ENCODE assay signal across 12 cellular contexts in the genomic region with DNA sequence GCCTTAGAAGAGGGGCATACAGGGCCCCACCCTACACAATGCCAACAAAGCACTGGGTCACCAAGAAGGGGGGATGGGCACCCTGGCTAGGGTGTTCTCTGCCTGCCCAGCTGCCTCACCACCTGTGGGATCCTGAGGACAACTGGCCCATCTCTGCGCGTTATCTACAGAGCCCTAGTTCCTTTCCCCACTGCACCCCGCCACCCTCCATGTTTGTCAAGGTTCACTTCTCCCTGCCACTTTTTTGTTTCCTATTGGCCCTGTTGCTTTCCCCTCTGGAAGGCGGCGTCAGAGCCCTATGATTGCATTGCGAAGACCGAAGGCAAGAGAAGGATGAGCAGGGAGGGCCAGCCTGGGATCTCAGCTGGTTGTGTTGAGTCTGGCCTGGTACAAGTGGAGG. TPM values are rescaled to one million over a fixed set of nuclear protein-coding genes. Genes with fewer than 3 reads are reported as not detected.
DNase-seq lines count a peak whose midpoint lies in the region; ATAC-seq and TF ChIP-seq lines count a peak whose summit lies in the region.
"Had no signal": no experiment of that assay in that cellular context is flagged by ENCODE, and none has a peak within 500 bp of the region (broad histone marks: within the 10 kb centered on the region; RNA-seq: fewer than 3 reads in every experiment).

No MANE protein-coding gene starts in this region.

- H3K4me3 Mint-ChIP-seq in effector memory CD8-positive, alpha-beta T cell: peak overlapping the region; percentile 86 to 92

- H3K9me3 Mint-ChIP-seq in effector memory CD8-positive, alpha-beta T cell: no peaks in the 10 kb centered on the region

- H3K4me1 Mint-ChIP-seq in effector memory CD8-positive, alpha-beta T cell (ENCODE audit: low read depth in 2 of 2): peaks cover 17 to 20% of the 10 kb centered on the region in 2 donors

- H3K36me3 Mint-ChIP-seq in effector memory CD8-positive, alpha-beta T cell (ENCODE audit: insufficient read depth): peaks cover 12% of the 10 kb centered on the region

- DNase-seq in COLO668 (lab: John Stamatoyannopoulos, UW; ENCODE audit: unreplicated experiment) (peak; percentile 3), psoas muscle (peak; percentile 16 to 55), HEK293T (ENCODE audit: extremely low spot score) (no peak), NK-92 (lab: John Stamatoyannopoulos, UW; ENCODE audit: unreplicated experiment) (no peak)
- no peak for DNase-seq in effector memory CD8-positive, alpha-beta T cell
- DNase-seq in stimulated activated CD4-positive, alpha-beta T cell treated with anti-CD3 and anti-CD28 coated beads, Interleukin-2, amount 100 ng/mL, for 48 hours: no peak
- DNase-seq: cortex of kidney; NCI-H2081 treated with DMSO at 0.1 percent for 48 hours; stimulated activated CD4-positive, alpha-beta T cell treated with anti-CD3 and anti-CD28 coated beads, Interleukin-4, amount 100 ng/mL, for 4 hours had no signal

- ATAC-seq in effector memory CD8-positive, alpha-beta T cell (replicated peaks): no peak
- no peak for ATAC-seq in psoas muscle
- ATAC-seq in GM21367 (IDR thresholded peaks at IDR 0.05; ENCODE audit: unreplicated experiment): no peak

- H3K4me2 ChIP-seq in OCI-LY3 (ENCODE audit: low read length): peak overlapping the region; percentile 91

- CTCF ChIA-PET in HEK293T (lab: Yijun Ruan, JAX): interaction anchor here (1.1 to 5.2 kb wide), 2 partner anchors 32 to 64 kb away, joined by 3 to 40 read pairs; no protein-coding TSS in a partner anchor

- H3K4me1 ChIP-seq in OCI-LY3 (ENCODE audit: low read length): peaks cover 29% of the 10 kb centered on the region
- H3K4me1 ChIP-seq in psoas muscle: peaks cover 56% of the 10 kb centered on the region

- H3K27me3 Mint-ChIP-seq in effector memory CD8-positive, alpha-beta T cell: no peaks in the 10 kb centered on the region

- intact Hi-C loops in psoas muscle (cut with DNase I): loop anchor here in 1 of 2 donors (5.0 kb wide), 1 partner anchor 122 kb away; no protein-coding TSS in a partner anchor

- no peak for TF ChIP-seq CTCF in OCI-LY3 (IDR thresholded peaks at IDR 0.05; ENCODE audit: low read depth, low read length)
- TF ChIP-seq CTCF in psoas muscle (IDR thresholded peaks at IDR 0.05): no peak

- no peaks in the 10 kb centered on the region for H3K9me3 ChIP-seq in OCI-LY3 (ENCODE audit: insufficient read depth, low read length)
- H3K9me3 ChIP-seq in psoas muscle: no peaks in the 10 kb centered on the region

- peaks cover 12% of the 10 kb centered on the region for H3K79me2 ChIP-seq in OCI-LY3 (ENCODE audit: low read length)

- 91 to 95% (median 92%) methylated on average over 7 of the region's 7 CpGs for WGBS in psoas muscle, 3 donors

- H3K36me3 ChIP-seq in OCI-LY3 (replicated peaks; ENCODE audit: low read depth, low read length) (no peaks in the 10 kb centered on the region), psoas muscle (ENCODE audit: insufficient read depth in 1 of 2, low read depth in 1 of 2) (no peaks in the 10 kb centered on the region)

- no peak overlapping the region for H3K27ac ChIP-seq in OCI-LY3 (ENCODE audit: low read length)
- H3K27ac ChIP-seq in psoas muscle: peak overlapping the region; percentile 56

- 0 out of 2 replicates have a peak, but pooled peaks cover 3% of the 10 kb centered on the region for H4K20me1 ChIP-seq in OCI-LY3 (ENCODE audit: insufficient read depth, low read length)

- no peak overlapping the region for H3K27ac Mint-ChIP-seq in effector memory CD8-positive, alpha-beta T cell

- POLR2A ChIA-PET in HEK293T (lab: Yijun Ruan, JAX): no interaction called here

- H3K4me3 ChIP-seq in OCI-LY3 (ENCODE audit: low read length): no peak overlapping the region
- peak overlapping the region; percentile 98 for H3K4me3 ChIP-seq in psoas muscle

- no peak overlapping the region for H2AFZ ChIP-seq in OCI-LY3 (ENCODE audit: low read depth, low read length)

- no peak overlapping the region for H3K9ac ChIP-seq in OCI-LY3 (ENCODE audit: low read length)

- H3K27me3 ChIP-seq in OCI-LY3 (ENCODE audit: low read depth, low read length): no peaks in the 10 kb centered on the region
- H3K27me3 ChIP-seq in psoas muscle (ENCODE audit: insufficient read depth in 3 of 3, low read length in 2 of 3): no peaks in the 10 kb centered on the region

TF ChIP-seq in HEK293T, 16 proteins besides CTCF, POLR2A, EP300 and RAD21:
- no peak for TF ChIP-seq NFRKB (IDR thresholded peaks at IDR 0.05)
- TF ChIP-seq BHLHE40 (IDR thresholded peaks at IDR 0.05; ENCODE audit: borderline replicate concordance): no peak
- no peak for TF ChIP-seq FOXA1 (IDR thresholded peaks at IDR 0.05)
- TF ChIP-seq HDGF (IDR thresholded peaks at IDR 0.05; ENCODE audit: borderline replicate concordance): no peak
- TF ChIP-seq FOXM1 (IDR thresholded peaks at IDR 0.05; ENCODE audit: borderline replicate concordance): no peak
- no peak for TF ChIP-seq SP1 (IDR thresholded peaks at IDR 0.05)
- TF ChIP-seq TARDBP (IDR thresholded peaks at IDR 0.05): no peak
- TF ChIP-seq L3MBTL2 (conservative IDR thresholded peaks at IDR 0.05): no peak
- TF ChIP-seq, protein P1, sequence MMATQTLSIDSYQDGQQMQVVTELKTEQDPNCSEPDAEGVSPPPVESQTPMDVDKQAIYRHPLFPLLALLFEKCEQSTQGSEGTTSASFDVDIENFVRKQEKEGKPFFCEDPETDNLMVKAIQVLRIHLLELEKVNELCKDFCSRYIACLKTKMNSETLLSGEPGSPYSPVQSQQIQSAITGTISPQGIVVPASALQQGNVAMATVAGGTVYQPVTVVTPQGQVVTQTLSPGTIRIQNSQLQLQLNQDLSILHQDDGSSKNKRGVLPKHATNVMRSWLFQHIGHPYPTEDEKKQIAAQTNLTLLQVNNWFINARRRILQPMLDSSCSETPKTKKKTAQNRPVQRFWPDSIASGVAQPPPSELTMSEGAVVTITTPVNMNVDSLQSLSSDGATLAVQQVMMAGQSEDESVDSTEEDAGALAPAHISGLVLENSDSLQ (IDR thresholded peaks at IDR 0.05): no peak
- TF ChIP-seq ZNF384 (IDR thresholded peaks at IDR 0.05): no peak
- no peak for TF ChIP-seq ELF4 (IDR thresholded peaks at IDR 0.05)
- TF ChIP-seq SUZ12 (IDR thresholded peaks at IDR 0.05): no peak
- no peak for TF ChIP-seq CTBP1 (IDR thresholded peaks at IDR 0.05; ENCODE audit: borderline replicate concordance)
- no peak for TF ChIP-seq FOXK2 (IDR thresholded peaks at IDR 0.05)
- TF ChIP-seq ARNT (IDR thresholded peaks at IDR 0.05): no peak
- TF ChIP-seq LEF1 (IDR thresholded peaks at IDR 0.05; ENCODE audit: borderline replicate concordance): no peak

RNA-seq across cellular contexts. Expression of a gene that starts 1.6 kb away (rescaled TPM):
- total RNA-seq in psoas muscle: 10 to 100 TPM; 21.8 to 28.7 (median 27.3) TPM
- 10 to 100 TPM; 12.7 to 23.5 (median 19.6) TPM for polyA plus RNA-seq in psoas muscle

RNA-seq across cellular contexts. Expression of a gene that starts 16.0 kb away (rescaled TPM):
- total RNA-seq in psoas muscle: 10 to 100 TPM in 2 of 4 donors, 1 to 10 TPM in 2; 5.1 to 28.8 (median 11.7) TPM
- polyA plus RNA-seq in psoas muscle: 10 to 100 TPM; 11.7 to 29.9 (median 15.0) TPM

RNA-seq across cellular contexts. Expression of a gene that starts 45.0 kb away (rescaled TPM):
- 10 to 100 TPM; 21.4 to 27.8 (median 23.5) TPM for total RNA-seq in psoas muscle
- polyA plus RNA-seq in psoas muscle: 10 to 100 TPM; 11.0 to 25.2 (median 13.6) TPM

RNA-seq across cellular contexts. Expression of a gene that starts 49.4 kb away (rescaled TPM):
- total RNA-seq in psoas muscle: under 1 TPM in 2 of 4 donors, not detected in 2; 0.13 to 0.15 TPM
- under 1 TPM in 2 of 3 donors, not detected in 1; 0.25 to 0.82 TPM for polyA plus RNA-seq in psoas muscle
- total RNA-seq: myocyte had no signal

Comparison
In these comparisons a context has a peak if more than half of its experiments do, and no peak if none do; other contexts are left out.
1. DNase-seq: peak in COLO668 (single experiment) and psoas muscle (2 of 2); none in effector memory CD8-positive, alpha-beta T cell (0 of 3), stimulated activated CD4-positive, alpha-beta T cell treated with anti-CD3 and anti-CD28 coated beads, Interleukin-2, amount 100 ng/mL, for 48 hours (0 of 2), HEK293T (single experiment) and NK-92 (single experiment).